ENCODE assay signal across 8 cellular contexts in genomic region chr15:89654311-89654761, GRCh38. TPM values are rescaled to one million over a fixed set of nuclear protein-coding genes. Genes with fewer than 3 reads are reported as not detected.
DNase-seq lines count a peak whose midpoint lies in the region; ATAC-seq, FAIRE-seq and TF ChIP-seq lines count a peak whose summit lies in the region.

No MANE protein-coding gene starts in this region.

- intact Hi-C loops in heart right ventricle (cut with DNase I): loop anchor here in 1 of 10 donors (10.0 kb wide), 1 partner anchor 80 kb away; no protein-coding TSS in a partner anchor

- FAIRE-seq in small intestine (lab: Jason Lieb, UNC): no peak

- WGBS in heart right ventricle, 2 donors: 46 to 56% methylated on average over 13 of the region's 13 CpGs
- WGBS in small intestine, 3 donors: 38 to 58% (median 48%) methylated on average over 13 of the region's 13 CpGs

- peak in 1 of 8 donors; percentile 15 for ATAC-seq in heart right ventricle

- H3K4me1 ChIP-seq in heart right ventricle: peaks cover 0 to 20% (median 7%) of the 10 kb centered on the region in 9 donors
- H3K4me1 ChIP-seq in small intestine (ENCODE audit: control insufficient read depth in 2 of 2, insufficient read depth in 1 of 2, low read depth in 1 of 2, low read length in 1 of 2): no peaks in the 10 kb centered on the region

- H3K27ac ChIP-seq in WERI-Rb-1: no peak overlapping the region
- H3K27ac ChIP-seq in heart right ventricle: peak overlapping the region in 2 of 10 donors; percentile 19 to 22
- H3K27ac ChIP-seq in small intestine (ENCODE audit: low read depth in 1 of 2, low read length in 1 of 2): no peak overlapping the region

- H3K27me3 ChIP-seq in H7 (ENCODE audit: control insufficient read depth, insufficient read depth, low read length) (peaks cover 3% of the 10 kb centered on the region; the same call in 1 of the 2 replicates), WERI-Rb-1 (ENCODE audit: insufficient read depth, low read depth, severe bottlenecking) (no peaks in the 10 kb centered on the region), heart right ventricle (peaks cover 0 to 47% (median 4%) of the 10 kb centered on the region in 7 donors), small intestine (ENCODE audit: control insufficient read depth in 2 of 2, insufficient read depth in 2 of 2, low read length in 2 of 2) (peaks cover 0 to 2% of the 10 kb centered on the region in 2 donors)

- H3K4me3 ChIP-seq in H7 (ENCODE audit: insufficient read depth, low read depth, low read length): peak overlapping the region; percentile 96
- peak overlapping the region; percentile 90 for H3K4me3 ChIP-seq in WERI-Rb-1 (ENCODE audit: low read depth, low read length)
- H3K4me3 ChIP-seq in heart right ventricle: peak overlapping the region in 9 of 10 donors; percentile 46 to 74 (median 60)
- H3K4me3 ChIP-seq in small intestine (ENCODE audit: low read depth in 1 of 2, low read length in 2 of 2): peak overlapping the region; percentile 17 to 50

- no peaks in the 10 kb centered on the region for H3K9me3 ChIP-seq in WERI-Rb-1 (ENCODE audit: severe bottlenecking)
- no peaks in the 10 kb centered on the region for H3K9me3 ChIP-seq in heart right ventricle
- no peaks in the 10 kb centered on the region for H3K9me3 ChIP-seq in small intestine (ENCODE audit: control insufficient read depth, low read depth)

- H3K36me3 ChIP-seq in H7 (replicated peaks; ENCODE audit: control insufficient read depth, insufficient read depth, low read length) (no peaks in the 10 kb centered on the region), WERI-Rb-1 (peaks cover 12% of the 10 kb centered on the region; the same call in 1 of the 2 replicates), heart right ventricle (no peaks in the 10 kb centered on the region), small intestine (ENCODE audit: control insufficient read depth in 2 of 2, insufficient read depth in 2 of 2, low read length in 2 of 2) (no peaks in the 10 kb centered on the region)

- no peak for TF ChIP-seq CTCF in WERI-Rb-1 (IDR thresholded peaks at IDR 0.05; ENCODE audit: low read depth, low read length)
- TF ChIP-seq CTCF in heart right ventricle (IDR thresholded peaks at IDR 0.05): no peak

- peak; percentile 53 for DNase-seq in H7
- no peak for DNase-seq in WERI-Rb-1
- no peak for DNase-seq in heart right ventricle
- no peak for DNase-seq in small intestine
- DNase-seq in dedifferentiated amniotic fluid mesenchymal stem cell (ENCODE audit: extremely low spot score): no peak
- no peak for DNase-seq in mucosa of gallbladder (ENCODE audit: low spot score)
- no peak for DNase-seq in NCI-H82 treated with DMSO at 0.1 percent for 48 hours (lab: John Stamatoyannopoulos, UW; ENCODE audit: unreplicated experiment)
- DNase-seq in NCI-H1092 treated with DMSO at 0.1 percent for 48 hours (lab: John Stamatoyannopoulos, UW): no peak

RNA-seq across cellular contexts. Expression of gene KIF7, which starts 0.9 kb away (rescaled TPM):
- 7.8 and 9.0 TPM in 2 replicates for total RNA-seq in H7 (2014; rRNA removed; shearing (Covaris generic))
- total RNA-seq in heart right ventricle (1 to 10 TPM; 1.6 to 4.7 (median 3.1) TPM), mucosa of gallbladder (6.1 TPM)
- polyA plus RNA-seq in heart right ventricle (1 to 10 TPM; 1.5 to 3.7 TPM), small intestine (1 to 10 TPM in 1 of 3 donors, under 1 TPM in 1, not detected in 1; 0.27 to 1.9 TPM)

RNA-seq across cellular contexts. Expression of gene PLIN1, which starts 24.8 kb away (rescaled TPM):
- total RNA-seq in H7 (2014; rRNA removed; shearing (Covaris generic)): 0.18 TPM in 1 of 2 replicates, not detected in the other
- 10 to 100 TPM in 4 of 10 donors, 1 to 10 TPM in 4, under 1 TPM in 2; 0.30 to 45.3 (median 6.1) TPM for total RNA-seq in heart right ventricle
- polyA plus RNA-seq in heart right ventricle: 10 to 100 TPM; 13.2 to 15.7 TPM
- 10 to 100 TPM in 1 of 3 donors, 1 to 10 TPM in 2; 4.2 to 18.0 (median 5.4) TPM for polyA plus RNA-seq in small intestine
- 0.89 TPM for total RNA-seq in mucosa of gallbladder

RNA-seq across cellular contexts. Expression of gene PEX11A, which starts 36.2 kb away (rescaled TPM):
- 1.3 and 1.6 TPM in 2 replicates for total RNA-seq in H7 (2014; rRNA removed; shearing (Covaris generic))
- total RNA-seq in heart right ventricle: 10 to 100 TPM in 1 of 10 donors, 1 to 10 TPM in 9; 6.0 to 14.3 (median 9.0) TPM
- polyA plus RNA-seq in heart right ventricle: 1 to 10 TPM; 7.0 to 7.3 TPM
- 10 to 100 TPM; 10.5 to 19.2 (median 16.8) TPM for polyA plus RNA-seq in small intestine
- total RNA-seq in mucosa of gallbladder: 13.7 TPM

RNA-seq across cellular contexts. Expression of gene WDR93, which starts 36.3 kb away (rescaled TPM):
- total RNA-seq in H7 (2014; rRNA removed; shearing (Covaris generic)): not detected in 2 replicates
- under 1 TPM in 2 of 10 donors, not detected in 8; 0.15 TPM for total RNA-seq in heart right ventricle
- under 1 TPM in 1 of 2 donors, not detected in 1; 0.09 TPM for polyA plus RNA-seq in heart right ventricle
- under 1 TPM in 1 of 3 donors, not detected in 2; 0.09 TPM for polyA plus RNA-seq in small intestine
- total RNA-seq in mucosa of gallbladder: 0.49 TPM

Comparison
In these comparisons a context has a peak if more than half of its experiments do, and no peak if none do; other contexts are left out.
1. H3K4me3 ChIP-seq: peak in every context shown above with its lines; median percentile 96 in H7; 90 in WERI-Rb-1; 60 in heart right ventricle; 34 in small intestine.